In genomic region chr5:43156388-43156787, GRCh38 we compare ENCODE assay signal across 15 cellular contexts. TPM values are rescaled to one million over a fixed set of nuclear protein-coding genes. Genes with fewer than 3 reads are reported as not detected.
DNase-seq lines count a peak whose midpoint lies in the region; ATAC-seq and TF ChIP-seq lines count a peak whose summit lies in the region.
"Had no signal": no experiment of that assay in that cellular context is flagged by ENCODE, and none has a peak within 500 bp of the region (broad histone marks: within the 10 kb centered on the region; RNA-seq: fewer than 3 reads in every experiment).

No MANE protein-coding gene starts in this region.

- intact Hi-C loops in IMR-90 (cut with micrococcal nuclease) (no loop called here), left ventricle myocardium superior (cut with micrococcal nuclease) (no loop called here)

- H3K4ac ChIP-seq in IMR-90 (ENCODE audit: low read depth, low read length) = no peak overlapping the region

- peaks cover 44 to 74% of the 10 kb centered on the region in 2 experiments for H3K79me1 ChIP-seq in IMR-90 (ENCODE audit: low read depth in 1 of 2, low read length in 2 of 2)

- H3K14ac ChIP-seq in IMR-90 (replicated peaks; ENCODE audit: low read depth, low read length) = no peak overlapping the region

- no peak overlapping the region for H2BK5ac ChIP-seq in IMR-90 (ENCODE audit: low read depth, low read length, poor library complexity, severe bottlenecking)

- H3K27ac Mint-ChIP-seq in effector memory CD8-positive, alpha-beta T cell = no peak overlapping the region
- H3K27ac Mint-ChIP-seq: stimulated activated memory B cell treated with anti-CD40 and anti-IgM and Interleukin-4, amounts not matched to agents 10 μg/mL and 1 μg/mL and 100 μg/mL, for 72 hours had no signal

- H3K36me3 Mint-ChIP-seq in effector memory CD8-positive, alpha-beta T cell (ENCODE audit: insufficient read depth) = peaks cover 30% of the 10 kb centered on the region

- BruUV-seq in IMR-90 (replicated peaks; lab: Mats Ljungman, UMichigan) = no TSS peak

- CTCF ChIA-PET in IMR-90 (lab: Yijun Ruan, JAX) = no interaction called here

- H3K36me3 ChIP-seq in IMR-90 (ENCODE audit: control insufficient read depth, insufficient read depth, low read length) (peaks cover 14% of the 10 kb centered on the region), MG63 (peaks cover 17% of the 10 kb centered on the region)

- H2AK5ac ChIP-seq in IMR-90 (ENCODE audit: low read depth, low read length) = no peak overlapping the region

- H4K5ac ChIP-seq in IMR-90 (ENCODE audit: low read depth, low read length) = no peak overlapping the region

- DNase-seq in AG08396 (ENCODE audit: low spot score) (peak; percentile 52), IMR-90 (peak; percentile 61), left ventricle myocardium superior (no peak), MG63 (no peak), G401 (ENCODE audit: low spot score) (no peak), NCI-H146 (lab: John Stamatoyannopoulos, UW) (no peak)
- DNase-seq in effector memory CD8-positive, alpha-beta T cell = no peak
- DNase-seq: activated CD4-positive, alpha-beta T cell treated with anti-CD3 and anti-CD28 coated beads for 1 hour; activated gamma-delta T cell; DMS153; NCI-H2171; posterior cingulate gyrus had no signal

- H2AFZ ChIP-seq in IMR-90 (replicated peaks; ENCODE audit: low read length, poor library complexity) = no peak overlapping the region

- no peak overlapping the region for H2BK20ac ChIP-seq in IMR-90 (ENCODE audit: low read depth, low read length)

- H3K18ac ChIP-seq in IMR-90 (ENCODE audit: low read depth, low read length) = no peak overlapping the region

- H2BK15ac ChIP-seq in IMR-90 (ENCODE audit: low read depth, low read length) = no peak overlapping the region

- H3K4me3 ChIP-seq in IMR-90 (ENCODE audit: insufficient read depth, low read depth, low read length) = no peak overlapping the region
- H3K4me3 ChIP-seq in MG63 = no peak overlapping the region

- no peak for TF ChIP-seq RAD21 in IMR-90 (IDR thresholded peaks at IDR 0.05; ENCODE audit: low read length)

- H2BK120ac ChIP-seq in IMR-90 (ENCODE audit: low read depth, low read length) = no peak overlapping the region

- peaks cover 2% of the 10 kb centered on the region; the same call in 1 of the 2 replicates for H3K4me1 ChIP-seq in IMR-90 (ENCODE audit: control insufficient read depth, insufficient read depth, low read length)

- no CpG with 5 or more reads among the region's 6 CpGs for WGBS in IMR-90 (ENCODE audit: extremely low coverage in 2 of 2, insufficient read length in 1 of 2), 2 experiments

- no peak overlapping the region for H3K9ac ChIP-seq in IMR-90 (ENCODE audit: low read depth, low read length)

- no peaks in the 10 kb centered on the region for H3K9me3 ChIP-seq in IMR-90 (ENCODE audit: control insufficient read depth, insufficient read depth, low read length)
- H3K9me3 ChIP-seq in MG63 = no peaks in the 10 kb centered on the region

- TF ChIP-seq CTCF in IMR-90 (conservative IDR thresholded peaks at IDR 0.05; ENCODE audit: low read depth, low read length) = no peak

- no peak overlapping the region for H3K27ac ChIP-seq in IMR-90 (ENCODE audit: insufficient read depth, low read length)

- peak; percentile 74 for ATAC-seq in GM19351 (IDR thresholded peaks at IDR 0.05; ENCODE audit: unreplicated experiment)
- ATAC-seq in IMR-90 (ENCODE audit: low read depth) = no peak; the same call in 1 of the 2 replicates
- ATAC-seq in left ventricle myocardium superior = peak; percentile 40
- ATAC-seq in effector memory CD8-positive, alpha-beta T cell (replicated peaks) = no peak
- ATAC-seq: stimulated activated memory B cell treated with anti-CD40 and anti-IgM and Interleukin-4, amounts not matched to agents 10 μg/mL and 1 μg/mL and 100 μg/mL, for 72 hours had no signal

- H3K9me1 ChIP-seq in IMR-90 (ENCODE audit: insufficient read depth, low read length) = peaks cover 9% of the 10 kb centered on the region

- H4K20me1 ChIP-seq in IMR-90 (ENCODE audit: insufficient read depth, low read length) = peaks cover 27% of the 10 kb centered on the region

- no peak overlapping the region for H2AK9ac ChIP-seq in IMR-90 (replicated peaks; ENCODE audit: low read depth, low read length, poor library complexity)

- POLR2A ChIA-PET in IMR-90 (lab: Charles Lee; ENCODE audit: unreplicated experiment) = no interaction called here

- no peaks in the 10 kb centered on the region for H3K9me3 Mint-ChIP-seq in effector memory CD8-positive, alpha-beta T cell
- H3K9me3 Mint-ChIP-seq: stimulated activated memory B cell treated with anti-CD40 and anti-IgM and Interleukin-4, amounts not matched to agents 10 μg/mL and 1 μg/mL and 100 μg/mL, for 72 hours had no signal

- no peak overlapping the region for H4K8ac ChIP-seq in IMR-90 (ENCODE audit: low read depth in 2 of 2, low read length in 2 of 2)

- H3K4me3 Mint-ChIP-seq in effector memory CD8-positive, alpha-beta T cell = no peak overlapping the region
- H3K4me3 Mint-ChIP-seq: stimulated activated memory B cell treated with anti-CD40 and anti-IgM and Interleukin-4, amounts not matched to agents 10 μg/mL and 1 μg/mL and 100 μg/mL, for 72 hours had no signal

- H4K91ac ChIP-seq in IMR-90 (ENCODE audit: insufficient read depth, low read depth, low read length) = no peak overlapping the region

- in situ Hi-C loops in IMR-90 (cut with MboI; ENCODE audit: low sequenced_read_pairs) (no loop called here), G401 (cut with HindIII; ENCODE audit: low sequenced_read_pairs) (no loop called here)

- H3K27me3 ChIP-seq in IMR-90 (ENCODE audit: control insufficient read depth, insufficient read depth, low read length) (no peaks in the 10 kb centered on the region), MG63 (no peaks in the 10 kb centered on the region)

- H3K27me3 Mint-ChIP-seq in effector memory CD8-positive, alpha-beta T cell = no peaks in the 10 kb centered on the region
- H3K27me3 Mint-ChIP-seq: stimulated activated memory B cell treated with anti-CD40 and anti-IgM and Interleukin-4, amounts not matched to agents 10 μg/mL and 1 μg/mL and 100 μg/mL, for 72 hours had no signal

- H3K56ac ChIP-seq in IMR-90 (ENCODE audit: extremely low read depth, insufficient read depth, low read length) = no peak overlapping the region

- peaks cover 5 to 7% of the 10 kb centered on the region in 2 donors for H3K4me1 Mint-ChIP-seq in effector memory CD8-positive, alpha-beta T cell (ENCODE audit: low read depth in 2 of 2)

- dilution Hi-C loops in IMR-90 (cut with HindIII; ENCODE audit: low sequenced_read_pairs, unreplicated experiment) = no loop called here

- H3K23ac ChIP-seq in IMR-90 (ENCODE audit: low read depth, low read length) = no peak overlapping the region

- TF ChIP-seq POLR2A in IMR-90 (IDR thresholded peaks at IDR 0.05; ENCODE audit: low read depth, low read length) = no peak

- H3K4me2 ChIP-seq in IMR-90 (ENCODE audit: low read depth, low read length) = no peak overlapping the region

TF ChIP-seq in IMR-90, 13 proteins besides CTCF, POLR2A, EP300 and RAD21:
- TF ChIP-seq NFE2L2 (IDR thresholded peaks at IDR 0.05; ENCODE audit: low read depth, low read length) (no peak), BHLHE40 (IDR thresholded peaks at IDR 0.05; ENCODE audit: low read depth, low read length) (peak; percentile 55; the same call in 1 of the 2 replicates), MAZ (IDR thresholded peaks at IDR 0.05; ENCODE audit: borderline replicate concordance, low read depth, low read length) (no peak), SMC3 (IDR thresholded peaks at IDR 0.05; ENCODE audit: low read depth, low read length) (no peak), ELK1 (IDR thresholded peaks at IDR 0.05; ENCODE audit: borderline replicate concordance, low read depth, low read length) (no peak)

RNA-seq across cellular contexts. Expression of gene NIM1K, which starts 35.6 kb away (rescaled TPM):
- total RNA-seq in IMR-90 (2012; rRNA removed) = 0.54 and 0.56 TPM in 2 replicates
- polyA plus RNA-seq in IMR-90 (2012; rRNA removed) = 0.42 and 0.68 TPM in 2 replicates
- 0.31 and 0.60 TPM in 2 replicates for polyA plus RNA-seq in IMR-90 (2012; cell fraction: cytosol; rRNA removed)
- polyA plus RNA-seq in IMR-90 (2012; cell fraction: nucleus; rRNA removed; ENCODE audit: low replicate concordance) = 0.27 and 0.42 TPM in 2 replicates
- 0.20 TPM for total RNA-seq in left ventricle myocardium superior
- not detected in 2 replicates for total RNA-seq in MG63 (2014; rRNA removed; shearing (Covaris generic); ENCODE audit: low replicate concordance)
- total RNA-seq in G401 (2014; rRNA removed; shearing (Covaris generic)) = 0.41 and 1.5 TPM in 2 replicates
- total RNA-seq: bronchial epithelial cell had no signal

RNA-seq across cellular contexts. Expression of gene ZNF131, which starts 35.7 kb away (rescaled TPM):
- total RNA-seq in IMR-90 (2012; rRNA removed) = 36.2 and 47.8 TPM in 2 replicates
- 19.3 and 23.5 TPM in 2 replicates for polyA plus RNA-seq in IMR-90 (2012; rRNA removed)
- 7.0 and 7.7 TPM in 2 replicates for polyA plus RNA-seq in IMR-90 (2012; cell fraction: cytosol; rRNA removed)
- polyA plus RNA-seq in IMR-90 (2012; cell fraction: nucleus; rRNA removed; ENCODE audit: low replicate concordance) = 9.7 and 45.5 TPM in 2 replicates
- 14.5 TPM for total RNA-seq in left ventricle myocardium superior
- 22.1 and 64.4 TPM in 2 replicates for total RNA-seq in MG63 (2014; rRNA removed; shearing (Covaris generic); ENCODE audit: low replicate concordance)
- total RNA-seq in G401 (2014; rRNA removed; shearing (Covaris generic)) = 23.4 and 46.7 TPM in 2 replicates

Comparison
In these comparisons a context has a peak if more than half of its experiments do, and no peak if none do; other contexts are left out.
1. DNase-seq: peak in AG08396 (single experiment) and IMR-90 (single experiment); none in left ventricle myocardium superior (single experiment), effector memory CD8-positive, alpha-beta T cell (0 of 3), MG63 (single experiment), G401 (single experiment) and NCI-H146 (single experiment).
2. ATAC-seq: peak in GM19351 (single experiment) and left ventricle myocardium superior (single experiment); none in IMR-90 (single experiment) and effector memory CD8-positive, alpha-beta T cell (single experiment).